ENCODE assay signal across 13 cellular contexts in genomic region chr7:2893411-2893861, GRCh38. TPM values are rescaled to one million over a fixed set of nuclear protein-coding genes. Genes with fewer than 3 reads are reported as not detected.
DNase-seq lines count a peak whose midpoint lies in the region; ATAC-seq and TF ChIP-seq lines count a peak whose summit lies in the region.
"Had no signal": no experiment of that assay in that cellular context is flagged by ENCODE, and none has a peak within 500 bp of the region (broad histone marks: within the 10 kb centered on the region; RNA-seq: fewer than 3 reads in every experiment).

No MANE protein-coding gene starts in this region.

- no peaks in the 10 kb centered on the region for H3K9me2 ChIP-seq in SU-DHL-6 (replicated peaks; ENCODE audit: insufficient read depth, low read length)
- H3K9me2 ChIP-seq: SK-N-SH had no signal

- ATAC-seq in GM19455 (IDR thresholded peaks at IDR 0.05; ENCODE audit: unreplicated experiment) (peak; percentile 29), HG02678 (IDR thresholded peaks at IDR 0.05; ENCODE audit: unreplicated experiment) (no peak)

- H3K9ac ChIP-seq in SU-DHL-6 (ENCODE audit: low read length) = peak overlapping the region; percentile 66
- H3K9ac ChIP-seq: SK-N-SH had no signal

- H3F3A ChIP-seq in SU-DHL-6 (ENCODE audit: insufficient read depth) = peaks cover 40% of the 10 kb centered on the region

- peak overlapping the region; percentile 92 for H3K4me2 ChIP-seq in SU-DHL-6 (ENCODE audit: low read depth, low read length, poor library complexity, severe bottlenecking)
- H3K4me2 ChIP-seq: SK-N-SH had no signal

- peak overlapping the region; percentile 99 for H3K27ac Mint-ChIP-seq in activated CD4-positive, alpha-beta T cell treated with anti-CD3 and anti-CD28 coated beads, Interleukin-2, amount 10 ng/mL, durations not matched to agents 24 days and 14 days

- H3K9me3 ChIP-seq in SU-DHL-6 (ENCODE audit: insufficient read depth, low read length) = no peaks in the 10 kb centered on the region
- H3K9me3 ChIP-seq: SK-N-SH had no signal

- no peaks in the 10 kb centered on the region for H3K27me3 Mint-ChIP-seq in activated CD4-positive, alpha-beta T cell treated with anti-CD3 and anti-CD28 coated beads, Interleukin-2, amount 10 ng/mL, durations not matched to agents 24 days and 14 days

- H3K27ac ChIP-seq in SU-DHL-6 (ENCODE audit: low read depth, low read length) = peak overlapping the region; percentile 98

- H3K27me3 ChIP-seq in SU-DHL-6 (ENCODE audit: low read length) = no peaks in the 10 kb centered on the region

- H3K9me3 Mint-ChIP-seq in activated CD4-positive, alpha-beta T cell treated with anti-CD3 and anti-CD28 coated beads, Interleukin-2, amount 10 ng/mL, durations not matched to agents 24 days and 14 days = no peaks in the 10 kb centered on the region

- peaks cover 26% of the 10 kb centered on the region for H3K4me1 Mint-ChIP-seq in activated CD4-positive, alpha-beta T cell treated with anti-CD3 and anti-CD28 coated beads, Interleukin-2, amount 10 ng/mL, durations not matched to agents 24 days and 14 days

- intact Hi-C loops in activated CD4-positive, alpha-beta T cell treated with anti-CD3 and anti-CD28 coated beads, Interleukin-2, amount 10 ng/mL, durations not matched to agents 24 days and 14 days (cut with micrococcal nuclease) = loop anchor here (5.0 kb wide), 2 partner anchors 84 to 149 kb away; partner anchors contain the start of gene CARD11

- peak overlapping the region; percentile 8 for H2AFZ ChIP-seq in SU-DHL-6 (ENCODE audit: low read depth, low read length, severe bottlenecking)

- H3K4me3 ChIP-seq in SU-DHL-6 (ENCODE audit: insufficient read depth, low read length, poor library complexity, severe bottlenecking) = peak overlapping the region; percentile 46

- no peak for DNase-seq in activated CD4-positive, alpha-beta T cell treated with anti-CD3 and anti-CD28 coated beads, Interleukin-2, amount 10 ng/mL, durations not matched to agents 24 days and 14 days
- no peak for DNase-seq in activated CD4-positive, alpha-beta T cell treated with anti-CD3 and anti-CD28 coated beads, Interleukin-2, amount 50 U/mL, for 4 hours
- DNase-seq in stimulated activated CD8-positive, alpha-beta memory T cell treated with anti-CD3 and anti-CD28 coated beads, Interleukin-4, amount 100 ng/mL, for 48 hours = peak; percentile 53
- no peak for DNase-seq in NCI-H345 (lab: John Stamatoyannopoulos, UW)
- DNase-seq in GDM1 (lab: John Stamatoyannopoulos, UW) = no peak
- DNase-seq: dermis blood vessel endothelial cell, DMS153, NCI-H1105 treated with DMSO at 0.1 percent for 48 hours, NCI-H82, SK-N-SH had no signal

- peaks cover 2% of the 10 kb centered on the region for H3K36me3 Mint-ChIP-seq in activated CD4-positive, alpha-beta T cell treated with anti-CD3 and anti-CD28 coated beads, Interleukin-2, amount 10 ng/mL, durations not matched to agents 24 days and 14 days (ENCODE audit: low read depth)

- peak overlapping the region; percentile 88 for H3K4me3 Mint-ChIP-seq in activated CD4-positive, alpha-beta T cell treated with anti-CD3 and anti-CD28 coated beads, Interleukin-2, amount 10 ng/mL, durations not matched to agents 24 days and 14 days

- no peaks in the 10 kb centered on the region for H3K79me2 ChIP-seq in SU-DHL-6 (ENCODE audit: insufficient read depth, low read length)

- H4K20me1 ChIP-seq in SU-DHL-6 (ENCODE audit: low read depth, low read length) = no peaks in the 10 kb centered on the region

- no peak for TF ChIP-seq CTCF in SU-DHL-6 (IDR thresholded peaks at IDR 0.05; ENCODE audit: insufficient read depth, low read length, poor library complexity, severe bottlenecking)

- no peaks in the 10 kb centered on the region for H3K36me3 ChIP-seq in SU-DHL-6 (ENCODE audit: low read length)

RNA-seq across cellular contexts. Expression of gene GNA12, which starts 49.3 kb away (rescaled TPM):
- total RNA-seq in activated CD4-positive, alpha-beta T cell treated with anti-CD3 and anti-CD28 coated beads, Interleukin-2, amount 10 ng/mL, durations not matched to agents 24 days and 14 days = 30.6 and 31.0 TPM in 2 replicates
